ENCODE assay signal across 7 cellular contexts in the genomic region with DNA sequence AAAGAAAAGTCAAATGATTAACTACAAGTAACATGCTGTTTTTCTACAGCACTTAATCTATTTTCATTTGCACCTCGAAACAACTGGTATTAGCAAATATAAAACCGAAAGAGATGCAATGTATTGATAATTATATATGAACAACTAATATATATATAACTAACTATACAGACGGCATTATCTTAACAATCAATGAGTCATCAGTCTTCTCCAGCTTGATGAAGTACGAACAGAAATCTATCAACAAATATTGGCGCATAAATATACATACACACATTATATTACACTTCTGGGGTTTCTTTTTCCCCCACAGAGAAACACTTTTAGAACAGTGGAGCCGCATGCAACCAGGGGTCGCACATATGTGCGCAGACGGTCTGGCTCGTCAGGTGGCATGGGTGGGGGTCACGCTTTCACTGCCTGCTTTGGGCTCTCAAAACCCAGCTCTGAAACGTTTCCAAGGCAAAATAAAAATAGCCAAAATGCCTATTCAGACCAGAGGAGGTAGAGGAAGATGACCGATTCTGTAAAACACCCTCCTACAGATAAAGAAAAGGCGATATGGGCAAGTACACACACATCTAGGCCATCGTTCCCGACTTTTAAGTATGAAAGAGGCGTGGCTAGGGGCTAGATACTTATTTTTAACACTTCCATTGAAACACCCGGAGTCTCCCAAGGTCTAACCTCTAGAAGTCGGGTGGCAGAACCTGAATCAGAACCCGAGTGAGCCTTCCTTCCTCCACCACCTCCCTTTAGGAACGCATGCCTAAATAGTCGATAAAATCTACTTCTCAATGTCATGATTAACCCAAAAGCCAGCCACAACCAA. TPM values are rescaled to one million over a fixed set of nuclear protein-coding genes. Genes with fewer than 3 reads are reported as not detected.
A peak's percentile ranks its signal among the peaks of the same experiment; 100 is the strongest.
DNase-seq lines count a peak whose midpoint lies in the region; ATAC-seq and TF ChIP-seq lines count a peak whose summit lies in the region.

No MANE protein-coding gene starts in this region.

- H3K27ac ChIP-seq in PC-3 (ENCODE audit: low read length) (no peak overlapping the region), endodermal cell (ENCODE audit: low read depth, low read length) (no peak overlapping the region)

- H3K27me3 Mint-ChIP-seq in endodermal cell (ENCODE audit: insufficient read depth) (no peaks in the 10 kb centered on the region), osteocyte (ENCODE audit: unreplicated experiment) (no peaks in the 10 kb centered on the region)

- POLR2A ChIA-PET in PC-3 (lab: Charles Lee; ENCODE audit: unreplicated experiment): no interaction called here

- intact Hi-C loops in PC-3 (cut with micrococcal nuclease): loop anchor here (5.0 kb wide), 1 partner anchor 65 kb away; no protein-coding TSS in a partner anchor

- H2AFZ ChIP-seq in PC-3 (ENCODE audit: low read length): peak overlapping the region; percentile 49

- H3K27ac Mint-ChIP-seq in endodermal cell: peak overlapping the region; percentile 90
- peak overlapping the region; percentile 89 for H3K27ac Mint-ChIP-seq in osteocyte (ENCODE audit: unreplicated experiment)

- BruUV-seq in PC-3 (replicated peaks; lab: Mats Ljungman, UMichigan): TSS peak; percentile 27

- H3K4me1 ChIP-seq in PC-3 (ENCODE audit: insufficient read depth, low read length): peaks cover 22% of the 10 kb centered on the region
- peaks cover 15% of the 10 kb centered on the region for H3K4me1 ChIP-seq in endodermal cell (ENCODE audit: control insufficient read depth, insufficient read depth, low read length)

- TF ChIP-seq CTCF in GM06990 (IDR thresholded peaks at IDR 0.05; ENCODE audit: insufficient read depth, low read length, poor library complexity, severe bottlenecking) (no peak), PC-3 (conservative IDR thresholded peaks at IDR 0.05; ENCODE audit: low read depth, low read length) (no peak), endodermal cell (conservative IDR thresholded peaks at IDR 0.05) (no peak), osteocyte (IDR thresholded peaks at IDR 0.05) (no peak)

- H3F3A ChIP-seq in PC-3 (ENCODE audit: low read length, unreplicated experiment): no peaks in the 10 kb centered on the region

- no peaks in the 10 kb centered on the region for H3K9me3 ChIP-seq in PC-3 (ENCODE audit: low read length)
- H3K9me3 ChIP-seq in endodermal cell (ENCODE audit: control insufficient read depth, low read length): peaks cover 15% of the 10 kb centered on the region

- peaks cover 17% of the 10 kb centered on the region; the same call in 1 of the 2 replicates for H4K20me1 ChIP-seq in PC-3 (ENCODE audit: low read length)

- H3K4me3 Mint-ChIP-seq in endodermal cell (peak overlapping the region; percentile 83), osteocyte (ENCODE audit: unreplicated experiment) (peak overlapping the region; percentile 86)

- H3K36me3 Mint-ChIP-seq in endodermal cell (ENCODE audit: low read depth) (peaks cover 11% of the 10 kb centered on the region), osteocyte (ENCODE audit: unreplicated experiment) (peaks cover 2% of the 10 kb centered on the region)

- H3K4me3 ChIP-seq in GM06990 (replicated peaks; ENCODE audit: low read depth, low read length): peak overlapping the region; percentile 89
- H3K4me3 ChIP-seq in PC-3 (ENCODE audit: low read length): peak overlapping the region; percentile 85
- peak overlapping the region; percentile 100 for H3K4me3 ChIP-seq in endodermal cell (ENCODE audit: low read length)

- H3K9ac ChIP-seq in PC-3 (ENCODE audit: low read length) (peak overlapping the region; percentile 48), endodermal cell (ENCODE audit: extremely low read depth, low read length, poor library complexity, severe bottlenecking) (peak overlapping the region; percentile 79)

- no peaks in the 10 kb centered on the region for H3K9me3 Mint-ChIP-seq in endodermal cell
- H3K9me3 Mint-ChIP-seq in osteocyte (ENCODE audit: unreplicated experiment): no peaks in the 10 kb centered on the region

- peak overlapping the region; percentile 83 for H3K4me2 ChIP-seq in PC-3 (ENCODE audit: low read length)

- CTCF ChIA-PET in PC-3 (lab: Charles Lee): interaction anchor here (0.5 to 1.0 kb wide), 2 partner anchors 10 to 61 kb away, joined by 5 to 8 read pairs; no protein-coding TSS in a partner anchor

- WGBS in endodermal cell (ENCODE audit: insufficient coverage in 1 of 2, insufficient read length in 1 of 2), 2 experiments: 12% methylated on average over 15 to 20 of the region's 22 CpGs

- H3K27me3 ChIP-seq in GM06990 (replicated peaks; ENCODE audit: control insufficient read depth, insufficient read depth, low read length) (no peaks in the 10 kb centered on the region), PC-3 (ENCODE audit: low read length) (no peaks in the 10 kb centered on the region), endodermal cell (ENCODE audit: control insufficient read depth, insufficient read depth, low read length, poor library complexity, severe bottlenecking) (no peaks in the 10 kb centered on the region)

- peaks cover 33% of the 10 kb centered on the region for H3K4me1 Mint-ChIP-seq in endodermal cell
- peaks cover 30% of the 10 kb centered on the region for H3K4me1 Mint-ChIP-seq in osteocyte (ENCODE audit: unreplicated experiment)

- DNase-seq in GM06990 (ENCODE audit: extremely low read depth, insufficient read length) (no peak), PC-3 (peak; percentile 26), endodermal cell (peak; percentile 52), osteocyte (ENCODE audit: extremely low spot score, unreplicated experiment) (no peak), KG1 (lab: John Stamatoyannopoulos, UW) (no peak), germinal center (ENCODE audit: low spot score) (no peak)

- H3K9me2 ChIP-seq in PC-3 (replicated peaks; ENCODE audit: low read length): no peaks in the 10 kb centered on the region

- no peaks in the 10 kb centered on the region for H3K36me3 ChIP-seq in GM06990 (ENCODE audit: control insufficient read depth, insufficient read depth, low read length)
- no peaks in the 10 kb centered on the region for H3K36me3 ChIP-seq in PC-3 (ENCODE audit: low read depth, low read length)
- H3K36me3 ChIP-seq in endodermal cell (ENCODE audit: control insufficient read depth, insufficient read depth, low read length): peaks cover 10% of the 10 kb centered on the region

- H3K79me2 ChIP-seq in PC-3 (ENCODE audit: low read length): peaks cover 60% of the 10 kb centered on the region

- ATAC-seq in PC-3: no peak
- no peak for ATAC-seq in GM19455 (IDR thresholded peaks at IDR 0.05; ENCODE audit: unreplicated experiment)

RNA-seq across cellular contexts. Expression of a gene that starts 1.6 kb away (rescaled TPM):
- total RNA-seq in PC-3 (2014; rRNA removed) (13.6 and 16.6 TPM in 2 replicates), endodermal cell (10 to 100 TPM; 49.6 to 49.8 TPM), osteocyte (18.8 and 20.8 TPM in 2 replicates)
- polyA plus RNA-seq in endodermal cell (2013, experiment 1 of 2): 25.0 TPM
- polyA plus RNA-seq in endodermal cell (2013, experiment 2 of 2): 26.7 TPM

Comparison
In these comparisons a context has a peak if more than half of its experiments do, and no peak if none do; other contexts are left out.
1. DNase-seq: peak in PC-3 (single experiment) and endodermal cell (single experiment); none in GM06990 (single experiment), osteocyte (single experiment), KG1 (single experiment) and germinal center (single experiment).
2. Peak in every context shown above with its lines, with median percentiles within 50 percentile points of each other: H3K4me3 ChIP-seq.